ENCODE assay signal across 19 cellular contexts in the genomic region with DNA sequence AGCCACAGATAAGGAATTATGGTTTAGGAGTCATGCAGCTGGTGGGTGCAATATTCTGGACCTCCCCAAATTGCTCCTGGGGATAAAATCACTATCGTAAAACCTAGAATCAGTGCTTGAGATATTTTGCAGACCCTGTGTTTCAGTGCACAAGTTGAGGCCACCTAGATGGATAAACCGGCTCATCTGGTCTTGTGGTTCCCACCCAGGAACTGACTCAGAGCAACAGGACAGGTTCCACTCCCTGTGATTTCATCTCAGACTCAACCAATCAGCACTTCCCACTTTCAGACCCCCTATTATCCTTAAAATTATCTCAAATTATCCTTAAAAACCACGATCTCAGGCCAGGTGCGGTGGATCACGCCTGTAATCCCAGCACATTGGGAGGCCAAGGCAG. TPM values are rescaled to one million over a fixed set of nuclear protein-coding genes. Genes with fewer than 3 reads are reported as not detected.
DNase-seq lines count a peak whose midpoint lies in the region; ATAC-seq and TF ChIP-seq lines count a peak whose summit lies in the region.
"Had no signal": no experiment of that assay in that cellular context is flagged by ENCODE, and none has a peak within 500 bp of the region (broad histone marks: within the 10 kb centered on the region; RNA-seq: fewer than 3 reads in every experiment).

No MANE protein-coding gene starts in this region.

- intact Hi-C loops in psoas muscle (cut with DNase I), result loop anchor here (2.0 to 5.0 kb wide), 5 partner anchors 211 to 661 kb away; a partner anchor contains a TSS

- peaks cover 7% of the 10 kb centered on the region for H3K4me1 ChIP-seq in RWPE2 (ENCODE audit: insufficient read depth, poor library complexity, severe bottlenecking)
- H3K4me1 ChIP-seq in esophagus (ENCODE audit: control insufficient read depth in 2 of 2, insufficient read depth in 2 of 2, low read length in 1 of 2), result no peaks in the 10 kb centered on the region
- peaks cover 21 to 26% of the 10 kb centered on the region in 2 experiments for H3K4me1 ChIP-seq in neutrophil (ENCODE audit: control insufficient read depth in 1 of 2, insufficient read depth in 1 of 2, low read depth in 1 of 2, low read length in 1 of 2)
- no peaks in the 10 kb centered on the region for H3K4me1 ChIP-seq in psoas muscle
- H3K4me1 ChIP-seq: HAP-1 had no signal

- no peak overlapping the region for H3K4me3 ChIP-seq in RWPE2 (ENCODE audit: severe bottlenecking)
- H3K4me3 ChIP-seq in esophagus (ENCODE audit: low read depth in 1 of 2, low read length in 2 of 2), result no peak overlapping the region
- no peak overlapping the region for H3K4me3 ChIP-seq in neutrophil (ENCODE audit: low read depth in 1 of 2, low read length in 1 of 2)
- H3K4me3 ChIP-seq in psoas muscle, result no peak overlapping the region
- H3K4me3 ChIP-seq: BLaER1, GM23248, HAP-1 had no signal

- ATAC-seq in RWPE2 (ENCODE audit: low read depth) (no peak), psoas muscle (no peak), HG02798 (IDR thresholded peaks at IDR 0.05; ENCODE audit: poor library complexity, unreplicated experiment) (no peak)

- H3K27ac ChIP-seq in RWPE2 (ENCODE audit: poor library complexity, severe bottlenecking), result peak overlapping the region; percentile 17
- peak overlapping the region; percentile 58 to 73 for H3K27ac ChIP-seq in esophagus (ENCODE audit: low read depth in 2 of 2, low read length in 1 of 2)
- H3K27ac ChIP-seq in neutrophil, result peak overlapping the region; percentile 31
- no peak overlapping the region for H3K27ac ChIP-seq in psoas muscle
- H3K27ac ChIP-seq: BLaER1, GM23248 had no signal

- H3K9me3 ChIP-seq in RWPE2 (ENCODE audit: severe bottlenecking) (no peaks in the 10 kb centered on the region), esophagus (ENCODE audit: control insufficient read depth in 2 of 2, insufficient read depth in 1 of 2, low read depth in 1 of 2, low read length in 1 of 2) (no peaks in the 10 kb centered on the region), neutrophil (no peaks in the 10 kb centered on the region), psoas muscle (no peaks in the 10 kb centered on the region)
- H3K9me3 ChIP-seq: BLaER1, HAP-1 had no signal

- no peaks in the 10 kb centered on the region for H3K27me3 ChIP-seq in RWPE2 (ENCODE audit: insufficient read depth, poor library complexity, severe bottlenecking)
- H3K27me3 ChIP-seq in esophagus (ENCODE audit: control insufficient read depth in 1 of 2, insufficient read depth in 2 of 2, low read length in 2 of 2), result no peaks in the 10 kb centered on the region
- H3K27me3 ChIP-seq in neutrophil, result no peaks in the 10 kb centered on the region
- H3K27me3 ChIP-seq in psoas muscle (ENCODE audit: insufficient read depth in 3 of 3, low read length in 2 of 3), result peaks cover 0 to 5% (median 0%) of the 10 kb centered on the region in 3 donors
- H3K27me3 ChIP-seq: BLaER1 had no signal

- 70 to 72% methylated on average over 5 of the region's 5 CpGs for WGBS in esophagus, 2 donors
- 80 to 87% (median 85%) methylated on average over 5 of the region's 5 CpGs for WGBS in psoas muscle, 3 donors

- TF ChIP-seq CTCF in RWPE2 (IDR thresholded peaks at IDR 0.05; ENCODE audit: poor library complexity, severe bottlenecking), result no peak
- no peak for TF ChIP-seq CTCF in neutrophil (IDR thresholded peaks at IDR 0.05)
- TF ChIP-seq CTCF in psoas muscle (IDR thresholded peaks at IDR 0.05), result no peak

- peak; percentile 27 for DNase-seq in HT-29 (ENCODE audit: low spot score)
- DNase-seq in RWPE2 (ENCODE audit: low spot score), result no peak
- no peak for DNase-seq in psoas muscle
- DNase-seq in NK-92 treated with Interleukin-12 subunit alpha and Interleukin-12 subunit beta, amount 100 ng/mL, for 24 hours (lab: John Stamatoyannopoulos, UW), result no peak
- DNase-seq: CD4-positive, alpha-beta memory T cell; DMS153; GDM1; GM23248; NCI-H1105 treated with DMSO at 0.1 percent for 48 hours; NCI-H1694; NCI-H2081 treated with DMSO at 0.1 percent for 48 hours; NCI-H446 treated with DMSO at 0.1 percent for 48 hours; NCI-H69; SHP77 had no signal

- H3K36me3 ChIP-seq in RWPE2 (ENCODE audit: low read depth) (no peaks in the 10 kb centered on the region), esophagus (ENCODE audit: control insufficient read depth in 2 of 2, insufficient read depth in 2 of 2, low read length in 1 of 2) (no peaks in the 10 kb centered on the region), neutrophil (no peaks in the 10 kb centered on the region), psoas muscle (ENCODE audit: insufficient read depth in 1 of 2, low read depth in 1 of 2) (no peaks in the 10 kb centered on the region)
- H3K36me3 ChIP-seq: HAP-1 had no signal

RNA-seq across cellular contexts. Expression of a gene that starts 21.0 kb away (rescaled TPM):
- 31.8 and 40.7 TPM in 2 replicates for total RNA-seq in HT-29 (2014; rRNA removed; shearing (Covaris generic))
- 10 to 100 TPM; 14.8 to 15.3 TPM for polyA plus RNA-seq in esophagus
- total RNA-seq in psoas muscle, result 10 to 100 TPM; 10.4 to 22.1 (median 12.9) TPM
- polyA plus RNA-seq in psoas muscle, result 10 to 100 TPM; 11.4 to 16.6 (median 16.1) TPM

RNA-seq across cellular contexts. Expression of a gene that starts 29.3 kb away (rescaled TPM):
- total RNA-seq in HT-29 (2014; rRNA removed; shearing (Covaris generic)), result 4.6 and 4.8 TPM in 2 replicates
- polyA plus RNA-seq in esophagus (10 to 100 TPM in 1 of 2 donors, 1 to 10 TPM in 1; 8.4 to 17.5 TPM), psoas muscle (1 to 10 TPM; 1.7 to 6.5 (median 2.5) TPM)
- 1 to 10 TPM; 2.1 to 6.8 (median 4.2) TPM for total RNA-seq in psoas muscle

RNA-seq across cellular contexts. Expression of a gene that starts 29.8 kb away (rescaled TPM):
- total RNA-seq in HT-29 (2014; rRNA removed; shearing (Covaris generic)), result 187 and 200 TPM in 2 replicates
- polyA plus RNA-seq in esophagus (1,000 to 10,000 TPM in 1 of 2 donors, 100 to 1,000 TPM in 1; 604 to 1,000 TPM), psoas muscle (100 to 1,000 TPM; 581 to 659 (median 643) TPM)
- total RNA-seq in psoas muscle, result 100 to 1,000 TPM; 262 to 368 (median 315) TPM

RNA-seq across cellular contexts. Expression of a gene that starts 37.2 kb away (rescaled TPM):
- total RNA-seq in HT-29 (2014; rRNA removed; shearing (Covaris generic)), result 188 and 189 TPM in 2 replicates
- 10 to 100 TPM; 35.0 to 81.7 TPM for polyA plus RNA-seq in esophagus
- 10 to 100 TPM; 49.6 to 64.4 (median 56.9) TPM for total RNA-seq in psoas muscle
- 10 to 100 TPM; 63.9 to 81.1 (median 68.1) TPM for polyA plus RNA-seq in psoas muscle
